In genomic region chr4:74123065-74123728, GRCh38 we compare ENCODE assay signal across 1 cellular context.
TF ChIP-seq lines count a peak whose summit lies in the region.

No MANE protein-coding gene starts in this region.

TF ChIP-seq in HepG2, 621 proteins besides CTCF, POLR2A, EP300 and RAD21 (continued from another document and continues in another):
- 0 out of 2 replicates have a peak, but pooled peaks have one; percentile 28 for TF ChIP-seq PAXIP1 (CRISPR knock-in tag; conservative IDR thresholded peaks at IDR 0.05)
- TF ChIP-seq XBP1 (CRISPR knock-in tag; IDR thresholded peaks at IDR 0.05): no peak
- TF ChIP-seq SMAD3 (CRISPR knock-in tag; IDR thresholded peaks at IDR 0.05): no peak
- no peak for TF ChIP-seq ZBTB10 (CRISPR knock-in tag; IDR thresholded peaks at IDR 0.05; ENCODE audit: borderline replicate concordance)
- peak; percentile 66 for TF ChIP-seq CEBPG (CRISPR knock-in tag; IDR thresholded peaks at IDR 0.05)
- TF ChIP-seq ZNF704 (CRISPR knock-in tag; IDR thresholded peaks at IDR 0.05; ENCODE audit: borderline replicate concordance): no peak
- no peak for TF ChIP-seq ZNF18 (CRISPR knock-in tag; IDR thresholded peaks at IDR 0.05; ENCODE audit: insufficient replicate concordance)
- no peak for TF ChIP-seq ZNF256 (CRISPR knock-in tag; conservative IDR thresholded peaks at IDR 0.05)
- TF ChIP-seq ATF5 (CRISPR knock-in tag; IDR thresholded peaks at IDR 0.05; ENCODE audit: low read depth): no peak
- TF ChIP-seq ZNF292 (CRISPR knock-in tag; IDR thresholded peaks at IDR 0.05; ENCODE audit: borderline replicate concordance, low read depth): 0 out of 2 replicates have a peak, but pooled peaks have one; percentile 20
- no peak for TF ChIP-seq ZNF749 (CRISPR knock-in tag; IDR thresholded peaks at IDR 0.05; ENCODE audit: borderline replicate concordance)
- TF ChIP-seq HNF4A (CRISPR knock-in tag; IDR thresholded peaks at IDR 0.05): peak; percentile 34; the same call in 1 of the 2 replicates
- no peak for TF ChIP-seq ZNF800 (CRISPR knock-in tag; IDR thresholded peaks at IDR 0.05)
- TF ChIP-seq NCOA2 (CRISPR knock-in tag; IDR thresholded peaks at IDR 0.05): peak; percentile 68; the same call in 1 of the 2 replicates
- no peak for TF ChIP-seq ZC3H13 (CRISPR knock-in tag; IDR thresholded peaks at IDR 0.05)
- no peak for TF ChIP-seq NR1H2 (CRISPR knock-in tag; IDR thresholded peaks at IDR 0.05; ENCODE audit: borderline replicate concordance, low read depth)
- no peak for TF ChIP-seq FLYWCH1 (CRISPR knock-in tag; IDR thresholded peaks at IDR 0.05)
- TF ChIP-seq KLF11 (CRISPR knock-in tag; IDR thresholded peaks at IDR 0.05): no peak
- TF ChIP-seq ZNF468 (CRISPR knock-in tag; IDR thresholded peaks at IDR 0.05): no peak
- TF ChIP-seq ZSCAN20 (CRISPR knock-in tag; IDR thresholded peaks at IDR 0.05; ENCODE audit: borderline replicate concordance): no peak
- peak; percentile 16; the same call in 1 of the 2 replicates for TF ChIP-seq SALL1 (CRISPR knock-in tag; IDR thresholded peaks at IDR 0.05)
- no peak for TF ChIP-seq ATF7-NPFF (CRISPR knock-in tag; IDR thresholded peaks at IDR 0.05; ENCODE audit: low read depth)
- no peak for TF ChIP-seq SOX6 (IDR thresholded peaks at IDR 0.05)
- peak; percentile 64 for TF ChIP-seq SOX6 (CRISPR knock-in tag; IDR thresholded peaks at IDR 0.05)
- no peak for TF ChIP-seq ZZZ3 (CRISPR knock-in tag; IDR thresholded peaks at IDR 0.05; ENCODE audit: borderline replicate concordance)
- no peak for TF ChIP-seq CREB1 (IDR thresholded peaks at IDR 0.05)
- TF ChIP-seq CREB1 (CRISPR knock-in tag; IDR thresholded peaks at IDR 0.05): peak; percentile 46
- TF ChIP-seq PHF8 (CRISPR knock-in tag; IDR thresholded peaks at IDR 0.05): no peak
- TF ChIP-seq PHF20 (CRISPR knock-in tag; IDR thresholded peaks at IDR 0.05): no peak
- TF ChIP-seq JUN (CRISPR knock-in tag; IDR thresholded peaks at IDR 0.05): no peak
- peak; percentile 71 for TF ChIP-seq FOXA3 (CRISPR knock-in tag; IDR thresholded peaks at IDR 0.05)
- no peak for TF ChIP-seq ZNF672 (CRISPR knock-in tag; IDR thresholded peaks at IDR 0.05)
- no peak for TF ChIP-seq NR3C1 (CRISPR knock-in tag; IDR thresholded peaks at IDR 0.05)
- TF ChIP-seq CCDC6 (CRISPR knock-in tag; IDR thresholded peaks at IDR 0.05): no peak
- TF ChIP-seq JUNB (CRISPR knock-in tag; IDR thresholded peaks at IDR 0.05; ENCODE audit: borderline replicate concordance): no peak
- no peak for TF ChIP-seq PPARG (CRISPR knock-in tag; conservative IDR thresholded peaks at IDR 0.05)
- TF ChIP-seq ZNF644 (CRISPR knock-in tag; IDR thresholded peaks at IDR 0.05; ENCODE audit: low read depth): no peak
- TF ChIP-seq BCLAF1 (IDR thresholded peaks at IDR 0.05): no peak
- no peak for TF ChIP-seq ZNF7 (CRISPR knock-in tag; IDR thresholded peaks at IDR 0.05)
- no peak for TF ChIP-seq SP140L (CRISPR knock-in tag; IDR thresholded peaks at IDR 0.05; ENCODE audit: borderline replicate concordance)
- no peak for TF ChIP-seq TBP (CRISPR knock-in tag; IDR thresholded peaks at IDR 0.05)
- TF ChIP-seq SKI (IDR thresholded peaks at IDR 0.05; ENCODE audit: partially characterized antibody): no peak
- TF ChIP-seq SCMH1 (CRISPR knock-in tag; IDR thresholded peaks at IDR 0.05; ENCODE audit: borderline replicate concordance): no peak
- no peak for TF ChIP-seq ZNF691 (CRISPR knock-in tag; IDR thresholded peaks at IDR 0.05; ENCODE audit: borderline replicate concordance, low read depth)
- TF ChIP-seq WIZ (CRISPR knock-in tag; IDR thresholded peaks at IDR 0.05): no peak
- TF ChIP-seq ELF1 (CRISPR knock-in tag; IDR thresholded peaks at IDR 0.05): no peak
- no peak for TF ChIP-seq ZFAT (CRISPR knock-in tag; conservative IDR thresholded peaks at IDR 0.05)
- no peak for TF ChIP-seq KMT2B (CRISPR knock-in tag; IDR thresholded peaks at IDR 0.05)
- no peak for TF ChIP-seq TCF12 (IDR thresholded peaks at IDR 0.05)
- TF ChIP-seq TCF12 (CRISPR knock-in tag; IDR thresholded peaks at IDR 0.05): no peak
- TF ChIP-seq ZNF761 (CRISPR knock-in tag; conservative IDR thresholded peaks at IDR 0.05): no peak
- no peak for TF ChIP-seq ARNTL (CRISPR knock-in tag; IDR thresholded peaks at IDR 0.05)
- TF ChIP-seq SP2 (CRISPR knock-in tag; IDR thresholded peaks at IDR 0.05): no peak
- no peak for TF ChIP-seq GTF3A (CRISPR knock-in tag; conservative IDR thresholded peaks at IDR 0.05)
- TF ChIP-seq RFX1 (IDR thresholded peaks at IDR 0.05): no peak
- TF ChIP-seq NCOR1 (IDR thresholded peaks at IDR 0.05; ENCODE audit: borderline replicate concordance, low read length): no peak
- no peak for TF ChIP-seq ZNF234 (CRISPR knock-in tag; conservative IDR thresholded peaks at IDR 0.05)
- TF ChIP-seq GMEB1 (CRISPR knock-in tag; IDR thresholded peaks at IDR 0.05; ENCODE audit: borderline replicate concordance): no peak
